In genomic region chr20:1764136-1765033, GRCh38 we compare ENCODE assay signal across 8 cellular contexts.
A peak's percentile ranks its signal among the peaks of the same experiment; 100 is the strongest.
DNase-seq lines count a peak whose midpoint lies in the region; ATAC-seq and TF ChIP-seq lines count a peak whose summit lies in the region.

No MANE protein-coding gene starts in this region.

- no peaks in the 10 kb centered on the region for H3K4me1 ChIP-seq in BE2C
- no peaks in the 10 kb centered on the region for H3K4me1 ChIP-seq in NT2/D1 (ENCODE audit: insufficient read depth, insufficient read length)
- no peaks in the 10 kb centered on the region for H3K4me1 ChIP-seq in naive thymus-derived CD4-positive, alpha-beta T cell (ENCODE audit: control insufficient read depth in 2 of 2, insufficient read depth in 2 of 2, low read length in 2 of 2)

- no peak overlapping the region for H3K27ac Mint-ChIP-seq in naive thymus-derived CD4-positive, alpha-beta T cell

- H3K4me3 ChIP-seq in BE2C (ENCODE audit: low read depth, low read length), result peak overlapping the region; percentile 31
- no peak overlapping the region for H3K4me3 ChIP-seq in NT2/D1 (ENCODE audit: insufficient read length, low read depth)
- H3K4me3 ChIP-seq in naive thymus-derived CD4-positive, alpha-beta T cell (ENCODE audit: low read length), result no peak overlapping the region

- H3K27me3 Mint-ChIP-seq in naive thymus-derived CD4-positive, alpha-beta T cell, result peaks cover 0 to 27% (median 4%) of the 10 kb centered on the region in 5 donors

- DNase-seq in BE2C, result peak; percentile 73
- DNase-seq in GM19240 (ENCODE audit: insufficient read length, low spot score), result peak; percentile 55
- peak; percentile 69 for DNase-seq in HT1080 (ENCODE audit: low read depth)
- DNase-seq in NT2/D1 (ENCODE audit: low read depth, low spot score), result peak; percentile 74
- DNase-seq in activated CD8-positive, alpha-beta memory T cell treated with anti-CD3 and anti-CD28 coated beads, Interleukin-2, amount 50 U/mL, for 4 hours, result peak; percentile 65
- peak in 8 of 9 donors; percentile 20 to 55 (median 44) for DNase-seq in naive thymus-derived CD4-positive, alpha-beta T cell
- DNase-seq in stimulated activated CD8-positive, alpha-beta memory T cell treated with anti-CD3 and anti-CD28 coated beads, Interleukin-7, amount 100 ng/mL, for 48 hours (ENCODE audit: extremely low read depth in 1 of 2, low read depth in 1 of 2), result peak; percentile 7 to 34

- H3K27ac ChIP-seq in naive thymus-derived CD4-positive, alpha-beta T cell (ENCODE audit: low read depth, low read length), result no peak overlapping the region

- intact Hi-C loops in naive thymus-derived CD4-positive, alpha-beta T cell (cut with micrococcal nuclease), result loop anchor here (1.0 to 2.0 kb wide), 2 partner anchors 13 to 688 kb away; no protein-coding TSS in a partner anchor

- no peaks in the 10 kb centered on the region for H3K9me3 Mint-ChIP-seq in naive thymus-derived CD4-positive, alpha-beta T cell

- H3K36me3 ChIP-seq in BE2C (no peaks in the 10 kb centered on the region), NT2/D1 (ENCODE audit: insufficient read depth, insufficient read length, low read length) (no peaks in the 10 kb centered on the region)
- no peaks in the 10 kb centered on the region for H3K36me3 ChIP-seq in naive thymus-derived CD4-positive, alpha-beta T cell (ENCODE audit: control insufficient read depth in 2 of 3, insufficient read depth in 3 of 3, low read length in 3 of 3)

- H3K4me3 Mint-ChIP-seq in naive thymus-derived CD4-positive, alpha-beta T cell, result no peak overlapping the region

- H3K27me3 ChIP-seq in BE2C (no peaks in the 10 kb centered on the region), NT2/D1 (ENCODE audit: insufficient read depth, insufficient read length) (no peaks in the 10 kb centered on the region)
- H3K27me3 ChIP-seq in naive thymus-derived CD4-positive, alpha-beta T cell (ENCODE audit: control insufficient read depth in 2 of 2, insufficient read depth in 2 of 2, low read length in 2 of 2), result no peaks in the 10 kb centered on the region

- CTCF ChIA-PET in naive thymus-derived CD4-positive, alpha-beta T cell (lab: Charles Lee), result interaction anchor here (0.7 to 4.1 kb wide), 11 partner anchors 12 to 424 kb away, joined by 3 to 38 read pairs (median 4); no protein-coding TSS in a partner anchor

- peak; percentile 81 for ATAC-seq in esophagus mucosa
- peak; percentile 82 for ATAC-seq in naive thymus-derived CD4-positive, alpha-beta T cell

- TF ChIP-seq CTCF in BE2C (IDR thresholded peaks at IDR 0.05; ENCODE audit: low read depth, low read length), result peak; percentile 73

- H3K9me3 ChIP-seq in BE2C (no peaks in the 10 kb centered on the region), NT2/D1 (ENCODE audit: insufficient read depth, low read length) (no peaks in the 10 kb centered on the region)
- no peaks in the 10 kb centered on the region for H3K9me3 ChIP-seq in naive thymus-derived CD4-positive, alpha-beta T cell (ENCODE audit: control insufficient read depth in 2 of 3, low read length in 3 of 3)

- no peaks in the 10 kb centered on the region for H3K36me3 Mint-ChIP-seq in naive thymus-derived CD4-positive, alpha-beta T cell

- H3K9ac ChIP-seq in NT2/D1 (ENCODE audit: insufficient read length, low read depth), result no peak overlapping the region

- peaks cover 0 to 5% (median 0%) of the 10 kb centered on the region in 7 donors for H3K4me1 Mint-ChIP-seq in naive thymus-derived CD4-positive, alpha-beta T cell

- POLR2A ChIA-PET in naive thymus-derived CD4-positive, alpha-beta T cell (lab: Charles Lee), result no interaction called here

Comparison
In these comparisons a context has a peak if more than half of its experiments do, and no peak if none do; other contexts are left out.
1. DNase-seq: peak in every context shown above with its lines; median percentile 74 in NT2/D1; 73 in BE2C; 69 in HT1080; 65 in activated CD8-positive, alpha-beta memory T cell treated with anti-CD3 and anti-CD28 coated beads, Interleukin-2, amount 50 U/mL, for 4 hours; 55 in GM19240; 44 in naive thymus-derived CD4-positive, alpha-beta T cell; 20 in stimulated activated CD8-positive, alpha-beta memory T cell treated with anti-CD3 and anti-CD28 coated beads, Interleukin-7, amount 100 ng/mL, for 48 hours.